2 cellular contexts compared by ENCODE assay signal in the genomic region with DNA sequence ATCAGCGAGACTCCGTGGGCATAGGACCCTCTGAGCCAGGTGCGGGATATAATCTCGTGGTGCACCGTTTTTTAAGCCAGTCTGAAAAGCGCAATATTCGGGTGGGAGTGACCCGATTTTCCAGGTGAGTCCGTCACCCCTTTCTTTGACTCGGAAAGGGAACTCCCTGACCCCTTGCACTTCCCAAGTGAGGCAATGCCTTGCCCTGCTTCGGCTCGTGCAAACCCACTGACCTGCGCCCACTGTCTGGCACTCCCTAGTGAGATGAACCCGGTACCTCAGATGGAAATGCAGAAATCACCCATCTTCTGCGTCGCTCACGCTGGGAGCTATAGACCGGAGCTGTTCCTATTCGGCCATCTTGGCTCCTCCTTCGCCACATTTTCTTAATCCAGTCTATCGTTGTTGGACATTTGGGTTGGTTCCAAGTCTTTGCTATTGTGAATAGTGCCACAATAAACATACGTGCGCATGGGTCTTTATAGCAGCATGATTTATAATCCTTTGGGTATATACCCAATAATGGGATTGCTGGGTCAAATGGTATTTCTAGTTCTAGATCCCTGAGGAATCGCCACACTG.
TF ChIP-seq lines count a peak whose summit lies in the region.
"Not testable (repeated sequence)": the region's sequence is repeated elsewhere in the genome, so short reads cannot be mapped to it uniquely, and the experiment has no call there.

No MANE protein-coding gene starts in this region.

TF ChIP-seq in K562, 482 proteins besides CTCF, POLR2A, EP300 and RAD21 (continued from another document and continues in another):
- 0 out of 2 replicates have a peak, but pooled peaks have one; percentile 76 for TF ChIP-seq ERF (CRISPR knock-in tag; IDR thresholded peaks at IDR 0.05)
- TF ChIP-seq, protein P1, sequence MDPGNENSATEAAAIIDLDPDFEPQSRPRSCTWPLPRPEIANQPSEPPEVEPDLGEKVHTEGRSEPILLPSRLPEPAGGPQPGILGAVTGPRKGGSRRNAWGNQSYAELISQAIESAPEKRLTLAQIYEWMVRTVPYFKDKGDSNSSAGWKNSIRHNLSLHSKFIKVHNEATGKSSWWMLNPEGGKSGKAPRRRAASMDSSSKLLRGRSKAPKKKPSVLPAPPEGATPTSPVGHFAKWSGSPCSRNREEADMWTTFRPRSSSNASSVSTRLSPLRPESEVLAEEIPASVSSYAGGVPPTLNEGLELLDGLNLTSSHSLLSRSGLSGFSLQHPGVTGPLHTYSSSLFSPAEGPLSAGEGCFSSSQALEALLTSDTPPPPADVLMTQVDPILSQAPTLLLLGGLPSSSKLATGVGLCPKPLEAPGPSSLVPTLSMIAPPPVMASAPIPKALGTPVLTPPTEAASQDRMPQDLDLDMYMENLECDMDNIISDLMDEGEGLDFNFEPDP (CRISPR knock-in tag; IDR thresholded peaks at IDR 0.05): peak; percentile 21; the same call in 1 of the 2 replicates
- peak; percentile 26; the same call in 1 of the 2 replicates for TF ChIP-seq CTBP1 (IDR thresholded peaks at IDR 0.05; ENCODE audit: borderline replicate concordance)
- TF ChIP-seq ZNF551 (CRISPR knock-in tag; IDR thresholded peaks at IDR 0.05): 0 out of 2 replicates have a peak, but pooled peaks have one; percentile 6
- peak; percentile 40; the same call in 1 of the 2 replicates for TF ChIP-seq SMAD4 (CRISPR knock-in tag; conservative IDR thresholded peaks at IDR 0.05)
- TF ChIP-seq CXXC5 (CRISPR knock-in tag; IDR thresholded peaks at IDR 0.05): 0 out of 2 replicates have a peak, but pooled peaks have one; percentile 38
- TF ChIP-seq, protein P2, sequence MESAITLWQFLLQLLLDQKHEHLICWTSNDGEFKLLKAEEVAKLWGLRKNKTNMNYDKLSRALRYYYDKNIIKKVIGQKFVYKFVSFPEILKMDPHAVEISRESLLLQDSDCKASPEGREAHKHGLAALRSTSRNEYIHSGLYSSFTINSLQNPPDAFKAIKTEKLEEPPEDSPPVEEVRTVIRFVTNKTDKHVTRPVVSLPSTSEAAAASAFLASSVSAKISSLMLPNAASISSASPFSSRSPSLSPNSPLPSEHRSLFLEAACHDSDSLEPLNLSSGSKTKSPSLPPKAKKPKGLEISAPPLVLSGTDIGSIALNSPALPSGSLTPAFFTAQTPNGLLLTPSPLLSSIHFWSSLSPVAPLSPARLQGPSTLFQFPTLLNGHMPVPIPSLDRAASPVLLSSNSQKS (CRISPR knock-in tag; IDR thresholded peaks at IDR 0.05): 0 out of 2 replicates have a peak, but pooled peaks have one; percentile 18
- TF ChIP-seq PHF21A (IDR thresholded peaks at IDR 0.05; ENCODE audit: borderline replicate concordance, low read depth): 0 out of 2 replicates have a peak, but pooled peaks have one; percentile 57
- TF ChIP-seq, protein P3, sequence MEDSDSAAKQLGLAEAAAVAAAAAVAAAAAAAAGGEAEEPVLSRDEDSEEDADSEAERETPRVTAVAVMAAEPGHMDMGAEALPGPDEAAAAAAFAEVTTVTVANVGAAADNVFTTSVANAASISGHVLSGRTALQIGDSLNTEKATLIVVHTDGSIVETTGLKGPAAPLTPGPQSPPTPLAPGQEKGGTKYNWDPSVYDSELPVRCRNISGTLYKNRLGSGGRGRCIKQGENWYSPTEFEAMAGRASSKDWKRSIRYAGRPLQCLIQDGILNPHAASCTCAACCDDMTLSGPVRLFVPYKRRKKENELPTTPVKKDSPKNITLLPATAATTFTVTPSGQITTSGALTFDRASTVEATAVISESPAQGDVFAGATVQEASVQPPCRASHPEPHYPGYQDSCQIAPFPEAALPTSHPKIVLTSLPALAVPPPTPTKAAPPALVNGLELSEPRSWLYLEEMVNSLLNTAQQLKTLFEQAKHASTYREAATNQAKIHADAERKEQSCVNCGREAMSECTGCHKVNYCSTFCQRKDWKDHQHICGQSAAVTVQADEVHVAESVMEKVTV (CRISPR knock-in tag; IDR thresholded peaks at IDR 0.05): 0 out of 2 replicates have a peak, but pooled peaks have one; percentile 14
- peak; percentile 23; the same call in 1 of the 2 replicates for TF ChIP-seq NR2F6 (CRISPR knock-in tag; IDR thresholded peaks at IDR 0.05)
- 0 out of 2 replicates have a peak, but pooled peaks have one; percentile 14 for TF ChIP-seq ZNF165 (CRISPR knock-in tag; IDR thresholded peaks at IDR 0.05; ENCODE audit: borderline replicate concordance)
- TF ChIP-seq, protein P4, sequence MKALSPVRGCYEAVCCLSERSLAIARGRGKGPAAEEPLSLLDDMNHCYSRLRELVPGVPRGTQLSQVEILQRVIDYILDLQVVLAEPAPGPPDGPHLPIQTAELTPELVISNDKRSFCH (CRISPR knock-in tag; IDR thresholded peaks at IDR 0.05): not testable (repeated sequence)
- TF ChIP-seq, protein P4 (tag; IDR thresholded peaks at IDR 0.05): peak; percentile 64; the same call in 1 of the 2 replicates
- TF ChIP-seq, protein P5, sequence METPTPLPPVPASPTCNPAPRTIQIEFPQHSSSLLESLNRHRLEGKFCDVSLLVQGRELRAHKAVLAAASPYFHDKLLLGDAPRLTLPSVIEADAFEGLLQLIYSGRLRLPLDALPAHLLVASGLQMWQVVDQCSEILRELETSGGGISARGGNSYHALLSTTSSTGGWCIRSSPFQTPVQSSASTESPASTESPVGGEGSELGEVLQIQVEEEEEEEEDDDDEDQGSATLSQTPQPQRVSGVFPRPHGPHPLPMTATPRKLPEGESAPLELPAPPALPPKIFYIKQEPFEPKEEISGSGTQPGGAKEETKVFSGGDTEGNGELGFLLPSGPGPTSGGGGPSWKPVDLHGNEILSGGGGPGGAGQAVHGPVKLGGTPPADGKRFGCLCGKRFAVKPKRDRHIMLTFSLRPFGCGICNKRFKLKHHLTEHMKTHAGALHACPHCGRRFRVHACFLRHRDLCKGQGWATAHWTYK (CRISPR knock-in tag; IDR thresholded peaks at IDR 0.05): peak; percentile 60; the same call in 1 of the 2 replicates
- TF ChIP-seq, protein P6, sequence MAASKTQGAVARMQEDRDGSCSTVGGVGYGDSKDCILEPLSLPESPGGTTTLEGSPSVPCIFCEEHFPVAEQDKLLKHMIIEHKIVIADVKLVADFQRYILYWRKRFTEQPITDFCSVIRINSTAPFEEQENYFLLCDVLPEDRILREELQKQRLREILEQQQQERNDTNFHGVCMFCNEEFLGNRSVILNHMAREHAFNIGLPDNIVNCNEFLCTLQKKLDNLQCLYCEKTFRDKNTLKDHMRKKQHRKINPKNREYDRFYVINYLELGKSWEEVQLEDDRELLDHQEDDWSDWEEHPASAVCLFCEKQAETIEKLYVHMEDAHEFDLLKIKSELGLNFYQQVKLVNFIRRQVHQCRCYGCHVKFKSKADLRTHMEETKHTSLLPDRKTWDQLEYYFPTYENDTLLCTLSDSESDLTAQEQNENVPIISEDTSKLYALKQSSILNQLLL (CRISPR knock-in tag; IDR thresholded peaks at IDR 0.05; ENCODE audit: borderline replicate concordance): peak; percentile 64; the same call in 1 of the 2 replicates
- peak; percentile 30; the same call in 1 of the 2 replicates for TF ChIP-seq ZNF134 (CRISPR knock-in tag; conservative IDR thresholded peaks at IDR 0.05)
- 0 out of 2 replicates have a peak, but pooled peaks have one; percentile 13 for TF ChIP-seq ZNF436 (CRISPR knock-in tag; IDR thresholded peaks at IDR 0.05)
- peak; percentile 67; the same call in 1 of the 2 replicates for TF ChIP-seq ZNF780A (CRISPR knock-in tag; IDR thresholded peaks at IDR 0.05)
- 0 out of 2 replicates have a peak, but pooled peaks have one; percentile 1 for TF ChIP-seq ZNF764 (CRISPR knock-in tag; IDR thresholded peaks at IDR 0.05; ENCODE audit: low read depth)
- TF ChIP-seq ZNF3 (CRISPR knock-in tag; IDR thresholded peaks at IDR 0.05): peak; percentile 40; the same call in 1 of the 2 replicates
- TF ChIP-seq ZNF695 (CRISPR knock-in tag; IDR thresholded peaks at IDR 0.05): 0 out of 2 replicates have a peak, but pooled peaks have one; percentile 50

TF ChIP-seq in HepG2, 621 proteins besides CTCF, POLR2A, EP300 and RAD21 (continued from another document):
- TF ChIP-seq, protein P7, sequence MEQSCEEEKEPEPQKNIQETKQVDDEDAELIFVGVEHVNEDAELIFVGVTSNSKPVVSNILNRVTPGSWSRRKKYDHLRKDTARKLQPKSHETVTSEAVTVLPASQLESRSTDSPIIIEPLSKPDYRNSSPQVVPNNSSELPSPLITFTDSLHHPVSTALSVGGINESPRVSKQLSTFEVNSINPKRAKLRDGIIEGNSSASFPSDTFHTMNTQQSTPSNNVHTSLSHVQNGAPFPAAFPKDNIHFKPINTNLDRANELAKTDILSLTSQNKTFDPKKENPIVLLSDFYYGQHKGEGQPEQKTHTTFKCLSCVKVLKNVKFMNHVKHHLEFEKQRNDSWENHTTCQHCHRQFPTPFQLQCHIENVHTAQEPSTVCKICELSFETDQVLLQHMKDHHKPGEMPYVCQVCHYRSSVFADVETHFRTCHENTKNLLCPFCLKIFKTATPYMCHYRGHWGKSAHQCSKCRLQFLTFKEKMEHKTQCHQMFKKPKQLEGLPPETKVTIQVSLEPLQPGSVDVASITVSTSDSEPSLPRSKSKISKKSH (CRISPR knock-in tag; IDR thresholded peaks at IDR 0.05; ENCODE audit: borderline replicate concordance): 0 out of 2 replicates have a peak, but pooled peaks have one; percentile 54
- TF ChIP-seq TBX3 (IDR thresholded peaks at IDR 0.05; ENCODE audit: borderline replicate concordance) (0 out of 2 replicates have a peak, but pooled peaks have one; percentile 0), ZNF225 (CRISPR knock-in tag; IDR thresholded peaks at IDR 0.05) (peak; percentile 46; the same call in 1 of the 2 replicates), ZNF891 (CRISPR knock-in tag; IDR thresholded peaks at IDR 0.05) (0 out of 2 replicates have a peak, but pooled peaks have one; percentile 44)
